In genomic region chr10:63266337-63267327, GRCh38 we compare ENCODE assay signal across 8 cellular contexts.
DNase-seq lines count a peak whose midpoint lies in the region; ATAC-seq, FAIRE-seq and TF ChIP-seq lines count a peak whose summit lies in the region.

No MANE protein-coding gene starts in this region.

- H3K27me3 ChIP-seq in OCI-LY1 (ENCODE audit: insufficient read depth, low read length) (no peaks in the 10 kb centered on the region), endodermal cell (ENCODE audit: control insufficient read depth, insufficient read depth, low read length, poor library complexity, severe bottlenecking) (no peaks in the 10 kb centered on the region), osteoblast (ENCODE audit: insufficient read depth, low read length) (no peaks in the 10 kb centered on the region)

- H3K4me2 ChIP-seq in OCI-LY1 (ENCODE audit: low read length), result peak overlapping the region; percentile 79
- H3K4me2 ChIP-seq in osteoblast (ENCODE audit: insufficient read depth, low read length), result peak overlapping the region; percentile 90

- peak overlapping the region; percentile 81; the same call in 1 of the 2 replicates for H3K4me3 ChIP-seq in GM08714 (ENCODE audit: low read length)
- H3K4me3 ChIP-seq in OCI-LY1 (ENCODE audit: low read depth, low read length, poor library complexity, severe bottlenecking), result peak overlapping the region; percentile 94
- H3K4me3 ChIP-seq in endodermal cell (ENCODE audit: low read length), result peak overlapping the region; percentile 97
- peak overlapping the region; percentile 75 for H3K4me3 ChIP-seq in osteoblast (ENCODE audit: insufficient read depth, low read length)

- H3K9me2 ChIP-seq in OCI-LY1 (ENCODE audit: low read depth, low read length), result no peaks in the 10 kb centered on the region

- H3K79me2 ChIP-seq in OCI-LY1 (ENCODE audit: insufficient read depth, low read length) (peaks cover 76% of the 10 kb centered on the region), osteoblast (ENCODE audit: insufficient read depth, low read length) (peaks cover 84% of the 10 kb centered on the region)

- DNase-seq in endodermal cell, result no peak
- no peak for DNase-seq in osteoblast (ENCODE audit: insufficient read length, low spot score, missing footprints)
- DNase-seq in RCC 7860 (ENCODE audit: low spot score), result no peak
- DNase-seq in amniotic stem cell (lab: John Stamatoyannopoulos, UW), result no peak

- ATAC-seq in GM19467 (IDR thresholded peaks at IDR 0.05; ENCODE audit: unreplicated experiment) (no peak), HG03520 (IDR thresholded peaks at IDR 0.05; ENCODE audit: unreplicated experiment) (no peak)

- H3K27ac ChIP-seq in OCI-LY1 (ENCODE audit: low read depth, low read length, poor library complexity, severe bottlenecking), result peak overlapping the region; percentile 98
- no peak overlapping the region for H3K27ac ChIP-seq in endodermal cell (ENCODE audit: low read depth, low read length)
- H3K27ac ChIP-seq in osteoblast (ENCODE audit: low read depth, low read length), result peak overlapping the region; percentile 96

- H3K36me3 Mint-ChIP-seq in endodermal cell (ENCODE audit: low read depth), result peaks cover 14% of the 10 kb centered on the region

- H2AFZ ChIP-seq in OCI-LY1 (ENCODE audit: low read length) (no peak overlapping the region), osteoblast (ENCODE audit: low read length) (no peak overlapping the region)

- peaks cover 12% of the 10 kb centered on the region for H3K4me1 Mint-ChIP-seq in endodermal cell

- FAIRE-seq in RCC 7860 (lab: Jason Lieb, UNC), result no peak

- no peaks in the 10 kb centered on the region for H3K9me3 Mint-ChIP-seq in endodermal cell

- H3K4me1 ChIP-seq in OCI-LY1 (ENCODE audit: insufficient read depth, low read length, severe bottlenecking) (peaks cover 56% of the 10 kb centered on the region), endodermal cell (ENCODE audit: control insufficient read depth, insufficient read depth, low read length) (no peaks in the 10 kb centered on the region), osteoblast (ENCODE audit: insufficient read depth, low read length) (peaks cover 25% of the 10 kb centered on the region)

- 0 to 3% methylated on average over 2 to 4 of the region's 6 CpGs for WGBS in endodermal cell (ENCODE audit: insufficient coverage in 1 of 2, insufficient read length in 1 of 2), 2 experiments

- H3K36me3 ChIP-seq in OCI-LY1 (ENCODE audit: insufficient read depth, low read length), result peaks cover 3% of the 10 kb centered on the region; the same call in 1 of the 2 replicates
- peaks cover 23% of the 10 kb centered on the region for H3K36me3 ChIP-seq in endodermal cell (ENCODE audit: control insufficient read depth, insufficient read depth, low read length)
- H3K36me3 ChIP-seq in osteoblast (ENCODE audit: insufficient read depth, low read length), result no peaks in the 10 kb centered on the region

- peak overlapping the region; percentile 99 for H3K27ac Mint-ChIP-seq in endodermal cell

- H3K9me3 ChIP-seq in OCI-LY1 (ENCODE audit: low read length), result no peaks in the 10 kb centered on the region
- no peaks in the 10 kb centered on the region for H3K9me3 ChIP-seq in endodermal cell (ENCODE audit: control insufficient read depth, low read length)
- no peaks in the 10 kb centered on the region for H3K9me3 ChIP-seq in osteoblast (ENCODE audit: low read depth, low read length)

- H3K9ac ChIP-seq in OCI-LY1 (ENCODE audit: low read length) (peak overlapping the region; percentile 91), endodermal cell (ENCODE audit: extremely low read depth, low read length, poor library complexity, severe bottlenecking) (peak overlapping the region; percentile 99)

- H3K4me3 Mint-ChIP-seq in endodermal cell, result peak overlapping the region; percentile 97

- H4K20me1 ChIP-seq in OCI-LY1 (ENCODE audit: insufficient read depth, low read length), result no peaks in the 10 kb centered on the region
- H4K20me1 ChIP-seq in osteoblast (ENCODE audit: insufficient read depth, low read length), result no peaks in the 10 kb centered on the region

- H3F3A ChIP-seq in OCI-LY1 (ENCODE audit: insufficient read depth, low read length), result peaks cover 8% of the 10 kb centered on the region; the same call in 1 of the 2 replicates

- TF ChIP-seq CTCF in OCI-LY1 (IDR thresholded peaks at IDR 0.05; ENCODE audit: low read length) (no peak), endodermal cell (conservative IDR thresholded peaks at IDR 0.05) (no peak), osteoblast (IDR thresholded peaks at IDR 0.05; ENCODE audit: extremely low read depth, low read depth, low read length) (no peak)

- H3K27me3 Mint-ChIP-seq in endodermal cell (ENCODE audit: insufficient read depth), result no peaks in the 10 kb centered on the region
